Comparison of ENCODE assay signal across 7 cellular contexts in the genomic region with DNA sequence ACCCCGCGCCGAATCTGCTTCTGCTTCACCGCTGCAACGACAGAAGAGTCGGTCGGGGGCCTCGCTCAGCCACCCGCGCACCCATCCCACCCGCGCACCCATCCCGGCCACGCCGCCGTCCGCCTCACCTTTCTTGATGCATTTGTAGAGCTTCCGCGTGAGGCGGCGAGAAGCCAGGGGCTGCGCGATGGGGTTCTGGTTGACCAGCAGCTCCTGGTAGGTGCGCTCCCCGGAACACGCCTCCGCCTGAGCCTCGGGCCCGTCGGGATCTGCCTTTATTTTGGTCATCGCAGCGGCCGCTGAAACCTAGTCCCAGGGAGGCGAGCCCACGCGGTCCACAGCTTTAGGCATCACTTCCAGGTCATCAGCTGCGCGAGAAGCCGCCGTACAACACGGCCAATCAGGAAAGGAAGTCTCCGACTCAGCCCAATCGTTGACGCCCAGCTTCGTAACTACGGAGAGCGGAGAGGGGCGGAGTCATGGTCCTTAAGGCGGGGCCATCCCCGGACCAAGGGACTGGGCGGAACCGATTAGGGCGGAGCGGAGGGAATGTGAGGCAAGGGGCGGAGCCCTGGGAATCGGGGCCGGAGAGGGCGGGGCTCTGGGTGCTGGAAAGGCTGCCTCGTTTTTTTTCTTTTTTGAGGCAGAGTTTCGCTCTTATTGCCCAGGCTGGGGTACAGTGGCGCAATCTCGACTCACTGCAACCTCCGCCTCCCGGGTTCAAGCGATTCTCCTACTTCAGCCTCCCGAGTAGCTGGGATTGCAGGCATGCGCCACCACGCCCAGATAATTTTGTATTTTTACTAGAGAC. TPM values are rescaled to one million over a fixed set of nuclear protein-coding genes. Genes with fewer than 3 reads are reported as not detected.
DNase-seq lines count a peak whose midpoint lies in the region; ATAC-seq, FAIRE-seq and TF ChIP-seq lines count a peak whose summit lies in the region.

Gene NHP2 (minus strand): TSS at position 356 of the 811 bp plus-strand sequence. CDS start 68 bp downstream, at position 288.

- H3K79me2 ChIP-seq in hepatocyte = peaks cover 11% of the 10 kb centered on the region

- H3K4me1 ChIP-seq in hepatocyte (ENCODE audit: insufficient read depth) = peaks cover 5% of the 10 kb centered on the region

- no peaks in the 10 kb centered on the region for H3K9me2 ChIP-seq in hepatocyte (replicated peaks; ENCODE audit: insufficient read depth)

- peak; percentile 99 for FAIRE-seq in GM18507 (lab: Jason Lieb, UNC)

- no peaks in the 10 kb centered on the region for H3K27me3 ChIP-seq in hepatocyte

- H3K4me3 ChIP-seq in hepatocyte = peak within 1 kb of the TSS; percentile 41

- peak within 1 kb of the TSS; percentile 39 for H2AFZ ChIP-seq in hepatocyte

- TF ChIP-seq CTCF in hepatocyte (IDR thresholded peaks at IDR 0.05; ENCODE audit: poor library complexity) = no peak

- no peaks in the 10 kb centered on the region for H3K36me3 ChIP-seq in hepatocyte (replicated peaks; ENCODE audit: insufficient read depth, low read depth)

- no peaks in the 10 kb centered on the region for H3K9me3 ChIP-seq in hepatocyte (ENCODE audit: low read depth)

- WGBS in hepatocyte (ENCODE audit: low lambda C conversion rate, missing lambda C conversion rate) = 6% methylated on average over 62 of the region's 68 CpGs

- H3K4me2 ChIP-seq in hepatocyte = peak within 1 kb of the TSS; percentile 87

- ATAC-seq in HG02981 (IDR thresholded peaks at IDR 0.05; ENCODE audit: unreplicated experiment) = peak; percentile 97

- H3K27ac ChIP-seq in hepatocyte = peak within 1 kb of the TSS; percentile 28

- no peaks in the 10 kb centered on the region for H4K20me1 ChIP-seq in hepatocyte (ENCODE audit: insufficient read depth, poor library complexity, severe bottlenecking)

- DNase-seq in GM18507 (ENCODE audit: extremely low spot score, insufficient read length, low read depth) (peak; percentile 95), NCI-H2029 treated with DMSO at 0.1 percent for 48 hours (lab: John Stamatoyannopoulos, UW) (peak; percentile 94), T-helper 9 cell (peak; percentile 96), astrocyte of the hippocampus (ENCODE audit: low read depth, low spot score) (peak; percentile 100), hepatocyte (ENCODE audit: low spot score) (peak; percentile 100), renal cortical epithelial cell (ENCODE audit: low read depth) (peak; percentile 95)

RNA-seq across cellular contexts. Expression of gene NHP2, which starts in this region (rescaled TPM):
- 178 and 188 TPM in 2 replicates for total RNA-seq in hepatocyte
- 148 and 149 TPM in 2 replicates for polyA plus RNA-seq in hepatocyte
- total RNA-seq in renal cortical epithelial cell = 146 and 242 TPM in 2 replicates

Comparison
In these comparisons a context has a peak if more than half of its experiments do, and no peak if none do; other contexts are left out.
1. Peak in every context shown above with its lines: DNase-seq, ATAC-seq, H3K4me3 ChIP-seq and H3K27ac ChIP-seq.